Comparison of ENCODE assay signal across 1 cellular context in the genomic region with DNA sequence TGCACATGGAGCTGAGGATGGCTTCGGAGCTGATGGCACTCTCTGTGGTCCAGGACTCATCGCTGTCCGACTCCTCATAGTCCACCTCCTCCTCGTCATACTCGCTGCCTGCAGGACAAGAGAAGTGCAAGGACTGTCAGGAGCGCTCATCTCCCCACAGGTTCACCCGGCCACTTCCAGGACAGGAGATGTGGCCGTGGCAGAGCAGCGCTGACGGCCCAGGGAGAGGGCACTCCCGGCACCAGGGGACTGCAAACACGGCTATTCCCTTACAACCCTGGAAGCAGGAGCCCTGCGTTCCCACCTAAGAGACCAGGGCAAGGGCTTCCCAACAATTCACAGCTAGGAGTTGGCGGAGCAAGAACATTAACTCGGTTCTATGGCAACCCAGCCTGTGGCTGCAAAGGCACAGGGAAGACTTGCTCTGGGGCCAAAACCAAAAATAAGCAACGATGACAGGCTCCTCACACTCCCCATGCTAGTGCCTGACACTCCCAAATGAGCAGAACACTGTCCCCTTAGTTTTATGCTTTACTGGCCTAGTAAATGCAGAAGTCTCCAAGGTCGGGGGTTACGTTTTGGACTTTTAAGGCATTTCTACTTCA.
TF ChIP-seq lines count a peak whose summit lies in the region.

No MANE protein-coding gene starts in this region.

TF ChIP-seq in WTC11, 78 proteins besides CTCF, POLR2A, EP300 and RAD21 (continued from another document):
- TF ChIP-seq, protein P1, sequence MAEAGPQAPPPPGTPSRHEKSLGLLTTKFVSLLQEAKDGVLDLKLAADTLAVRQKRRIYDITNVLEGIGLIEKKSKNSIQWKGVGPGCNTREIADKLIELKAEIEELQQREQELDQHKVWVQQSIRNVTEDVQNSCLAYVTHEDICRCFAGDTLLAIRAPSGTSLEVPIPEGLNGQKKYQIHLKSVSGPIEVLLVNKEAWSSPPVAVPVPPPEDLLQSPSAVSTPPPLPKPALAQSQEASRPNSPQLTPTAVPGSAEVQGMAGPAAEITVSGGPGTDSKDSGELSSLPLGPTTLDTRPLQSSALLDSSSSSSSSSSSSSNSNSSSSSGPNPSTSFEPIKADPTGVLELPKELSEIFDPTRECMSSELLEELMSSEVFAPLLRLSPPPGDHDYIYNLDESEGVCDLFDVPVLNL (CRISPR knock-in tag; IDR thresholded peaks at IDR 0.05; ENCODE audit: borderline replicate concordance, low read depth): no peak
